14 cellular contexts compared by ENCODE assay signal in genomic region chr5:38724301-38725030, GRCh38.
DNase-seq lines count a peak whose midpoint lies in the region; TF ChIP-seq lines count a peak whose summit lies in the region.
"Had no signal": no experiment of that assay in that cellular context is flagged by ENCODE, and none has a peak within 500 bp of the region (broad histone marks: within the 10 kb centered on the region; RNA-seq: fewer than 3 reads in every experiment).

No MANE protein-coding gene starts in this region.

- no peaks in the 10 kb centered on the region for H3K36me3 ChIP-seq in SK-N-SH (replicated peaks in 1 of 2; ENCODE audit: control insufficient read depth in 1 of 2, insufficient read depth in 2 of 2, low read length in 1 of 2)
- H3K36me3 ChIP-seq in esophagus squamous epithelium, result no peaks in the 10 kb centered on the region

- no peaks in the 10 kb centered on the region for H3K79me2 ChIP-seq in SK-N-SH (ENCODE audit: insufficient read depth)

- H3K4me2 ChIP-seq in SK-N-SH, result no peak overlapping the region

- no peaks in the 10 kb centered on the region for H4K20me1 ChIP-seq in SK-N-SH (ENCODE audit: insufficient read depth)

- POLR2A ChIA-PET in SK-N-SH (lab: Yijun Ruan, JAX), result no interaction called here

- intact Hi-C loops in esophagus squamous epithelium (cut with DNase I), result no loop called here

- no peak for TF ChIP-seq RAD21 in SK-N-SH (IDR thresholded peaks at IDR 0.05; ENCODE audit: low read length)

- CTCF ChIA-PET in SK-N-SH (lab: Yijun Ruan, JAX), result interaction anchor here (2.0 to 2.1 kb wide), 2 partner anchors 85 to 283 kb away, joined by 4 to 6 read pairs; no protein-coding TSS in a partner anchor

- H3K4me1 ChIP-seq in SK-N-SH (ENCODE audit: control insufficient read depth in 1 of 2, insufficient read depth in 2 of 2, low read depth in 1 of 2, low read length in 1 of 2) (peaks cover 4 to 16% of the 10 kb centered on the region in 2 experiments; a peak in 2 of 4 replicates), esophagus squamous epithelium (peaks cover 0 to under 1% (median 0%) of the 10 kb centered on the region in 3 donors)

- DNase-seq in NCI-H82 (lab: John Stamatoyannopoulos, UW) (peak; percentile 4), NCI-H82 treated with DMSO at 0.1 percent for 48 hours (lab: John Stamatoyannopoulos, UW; ENCODE audit: unreplicated experiment) (no peak), SK-N-SH (no peak), fibroblast of mammary gland (ENCODE audit: low read depth) (peak; percentile 80), smooth muscle cell of the brain vasculature (ENCODE audit: low read depth, low spot score) (peak; percentile 56), esophagus squamous epithelium (lab: John Stamatoyannopoulos, UW) (no peak), HUDEP-2 (lab: John Stamatoyannopoulos, UW; ENCODE audit: unreplicated experiment in 76 of 76) (no peak), NCI-H345 (lab: John Stamatoyannopoulos, UW) (no peak)
- DNase-seq: activated CD4-positive, alpha-beta T cell treated with anti-CD3 and anti-CD28 coated beads for 4 hours; aorta; Calu3; NCI-H2171 treated with DMSO at 0.1 percent for 48 hours had no signal

- H3K9me3 ChIP-seq in SK-N-SH, result no peaks in the 10 kb centered on the region
- no peaks in the 10 kb centered on the region for H3K9me3 ChIP-seq in esophagus squamous epithelium
- H3K9me3 ChIP-seq: testis had no signal

- H3K9ac ChIP-seq in SK-N-SH, result no peak overlapping the region

- H3K4me3 ChIP-seq in SK-N-SH (ENCODE audit: low read depth in 2 of 2, low read length in 1 of 2), result no peak overlapping the region
- H3K4me3 ChIP-seq in fibroblast of mammary gland (ENCODE audit: control insufficient read depth, low read depth, low read length), result no peak overlapping the region
- H3K4me3 ChIP-seq in esophagus squamous epithelium, result no peak overlapping the region
- H3K4me3 ChIP-seq: testis had no signal

- H3K27ac ChIP-seq in SK-N-SH (ENCODE audit: low read depth in 2 of 2, low read length in 1 of 2) (no peak overlapping the region), esophagus squamous epithelium (no peak overlapping the region)
- H3K27ac ChIP-seq: 22Rv1 had no signal

- WGBS in SK-N-SH (ENCODE audit: low lambda C conversion rate), result 89% methylated on average over 2 of the region's 2 CpGs
- WGBS in esophagus squamous epithelium, 2 donors, result 71 to 73% methylated on average over 2 of the region's 2 CpGs

- no peaks in the 10 kb centered on the region for H3F3A ChIP-seq in SK-N-SH (replicated peaks; ENCODE audit: insufficient read depth)

- no peaks in the 10 kb centered on the region for H3K9me2 ChIP-seq in SK-N-SH

- no peak overlapping the region for H2AFZ ChIP-seq in SK-N-SH (ENCODE audit: low read depth)

- no peak for TF ChIP-seq EP300 in SK-N-SH (IDR thresholded peaks at IDR 0.05; ENCODE audit: borderline replicate concordance in 1 of 2, low read depth in 1 of 2, low read length in 1 of 2)

- H3K27me3 ChIP-seq in SK-N-SH (ENCODE audit: insufficient read depth), result no peaks in the 10 kb centered on the region
- no peaks in the 10 kb centered on the region for H3K27me3 ChIP-seq in esophagus squamous epithelium
- H3K27me3 ChIP-seq: testis had no signal

- no peak for TF ChIP-seq POLR2A in esophagus squamous epithelium (IDR thresholded peaks at IDR 0.05)

- 0 out of 2 replicates have a peak, but pooled peaks have one; percentile 9 for TF ChIP-seq CTCF in SK-N-SH (IDR thresholded peaks at IDR 0.05)
- peak; percentile 35 for TF ChIP-seq CTCF in fibroblast of mammary gland (conservative IDR thresholded peaks at IDR 0.05; ENCODE audit: control insufficient read depth, insufficient read depth, low read depth, low read length)
- no peak for TF ChIP-seq CTCF in esophagus squamous epithelium (IDR thresholded peaks at IDR 0.05)

TF ChIP-seq in SK-N-SH, 30 proteins besides CTCF, POLR2A, EP300 and RAD21:
- TF ChIP-seq POLR2AphosphoS5 (IDR thresholded peaks at IDR 0.05; ENCODE audit: low read depth, low read length) (no peak), MXI1 (IDR thresholded peaks at IDR 0.05; ENCODE audit: low read depth, low read length) (no peak), IRF3 (IDR thresholded peaks at IDR 0.05; ENCODE audit: low read depth, low read length) (no peak), FOXM1 (IDR thresholded peaks at IDR 0.05; ENCODE audit: low read depth) (no peak), EZH2phosphoT487 (IDR thresholded peaks at IDR 0.05; ENCODE audit: borderline replicate concordance, low read depth) (no peak), CHD2 (IDR thresholded peaks at IDR 0.05; ENCODE audit: low read length, partially characterized antibody) (no peak)

Comparison
In these comparisons a context has a peak if more than half of its experiments do, and no peak if none do; other contexts are left out.
1. DNase-seq: peak in NCI-H82 (single experiment), fibroblast of mammary gland (single experiment) and smooth muscle cell of the brain vasculature (single experiment); none in NCI-H82 treated with DMSO at 0.1 percent for 48 hours (single experiment), SK-N-SH (single experiment), esophagus squamous epithelium (single experiment), HUDEP-2 (0 of 76) and NCI-H345 (single experiment).
2. CTCF ChIP-seq: peak in SK-N-SH (single experiment) and fibroblast of mammary gland (single experiment); none in esophagus squamous epithelium (0 of 6).